23 cellular contexts compared by ENCODE assay signal in the genomic region with DNA sequence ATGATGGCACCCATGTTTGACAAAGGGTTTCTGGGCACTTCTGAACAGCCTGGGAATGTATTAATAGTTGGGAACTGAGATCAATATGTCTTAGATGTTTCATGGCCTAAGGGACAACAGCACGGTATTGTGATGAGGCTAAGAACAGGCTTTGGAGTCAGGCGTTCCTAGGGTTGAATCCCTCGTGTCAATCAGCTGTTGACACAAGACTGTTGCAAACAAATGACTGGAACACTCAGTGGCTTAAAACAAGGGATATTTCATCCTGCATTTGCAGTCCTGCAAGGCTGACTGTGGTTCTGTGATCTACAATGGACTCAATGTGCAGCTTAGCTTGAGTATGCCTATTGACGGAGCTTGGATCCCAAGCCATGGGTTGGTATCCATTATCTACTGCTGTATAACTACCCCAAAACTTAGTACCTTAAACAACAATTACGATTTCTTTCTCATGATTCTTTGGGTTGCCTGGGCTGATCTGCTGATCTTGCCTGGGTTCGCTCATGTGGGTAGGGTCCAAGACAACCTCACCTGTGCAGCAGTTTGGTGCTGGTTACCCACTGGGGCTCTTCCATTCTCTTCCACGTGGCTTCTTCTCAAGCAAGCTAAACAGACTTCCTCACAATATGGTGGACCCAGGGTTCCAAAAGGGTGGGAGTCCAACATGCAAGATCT.
"Had no signal": no experiment of that assay in that cellular context is flagged by ENCODE, and none has a peak within 500 bp of the region (broad histone marks: within the 10 kb centered on the region; RNA-seq: fewer than 3 reads in every experiment).

No MANE protein-coding gene starts in this region.

- DNase-seq: activated CD4-positive, alpha-beta T cell treated with anti-CD3 and anti-CD28 coated beads, Interleukin-2, amount 50 U/mL, for 1 hour; activated CD8-positive, alpha-beta T cell treated with anti-CD3 and anti-CD28 coated beads for 36 hours; activated T-cell treated with anti-CD3 and anti-CD28 coated beads, Interleukin-2, amount 50 U/mL, for 4 hours; central memory CD4-positive, alpha-beta T cell; endodermal cell; glutamatergic neuron; islet precursor cell; left cardiac atrium; naive B cell; nucleus accumbens; pancreas; spleen; stimulated activated naive CD8-positive, alpha-beta T cell treated with anti-CD3 and anti-CD28 coated beads, Interleukin-15, Interleukin-2, amounts not matched to agents 100 U/mL and 50 U/mL, for 24 hours; SW 1271; T-helper 2 cell had no signal

- H3K4me3 Mint-ChIP-seq: activated CD8-positive, alpha-beta T cell treated with anti-CD3 and anti-CD28 coated beads for 36 hours; activated T-cell treated with anti-CD3 and anti-CD28 coated beads, Interleukin-2, amount 50 U/mL, for 4 hours; endodermal cell; mesothelial cell of epicardium; naive B cell; WTC11 had no signal

- H3K9me3 ChIP-seq: breast epithelium, esophagus muscularis mucosa, pancreas, right atrium auricular region, upper lobe of left lung had no signal

- H3K36me3 Mint-ChIP-seq: activated naive CD4-positive, alpha-beta T cell treated with anti-CD3 and anti-CD28 coated beads, Interleukin-2, amount 50 U/mL, for 72 hours; mesothelial cell of epicardium; naive B cell; WTC11 had no signal

- H3K27me3 ChIP-seq: pancreas, right atrium auricular region, upper lobe of left lung had no signal

- ATAC-seq: activated CD8-positive, alpha-beta T cell treated with anti-CD3 and anti-CD28 coated beads for 36 hours; activated naive CD4-positive, alpha-beta T cell treated with anti-CD3 and anti-CD28 coated beads, Interleukin-2, amount 50 U/mL, for 72 hours; activated T-cell treated with anti-CD3 and anti-CD28 coated beads, Interleukin-2, amount 50 U/mL, for 4 hours; activated T-helper 17 cell treated with anti-CD3 and anti-CD28 coated beads, Interleukin-2, amount 50 U/mL, for 72 hours; left cardiac atrium; pancreas; stimulated activated naive CD8-positive, alpha-beta T cell treated with anti-CD3 and anti-CD28 coated beads, Interleukin-15, Interleukin-2, amounts not matched to agents 100 U/mL and 50 U/mL, for 24 hours; WTC11 had no signal

- H3K27ac ChIP-seq: breast epithelium, esophagus muscularis mucosa, pancreas, right atrium auricular region, spleen, upper lobe of left lung had no signal

- H3K4me3 ChIP-seq: breast epithelium, esophagus muscularis mucosa, pancreas, right atrium auricular region, spleen, upper lobe of left lung had no signal

- H3K9me3 Mint-ChIP-seq: activated CD8-positive, alpha-beta T cell treated with anti-CD3 and anti-CD28 coated beads for 36 hours; activated T-cell treated with anti-CD3 and anti-CD28 coated beads, Interleukin-2, amount 50 U/mL, for 4 hours; activated T-helper 17 cell treated with anti-CD3 and anti-CD28 coated beads, Interleukin-2, amount 50 U/mL, for 72 hours; endodermal cell had no signal

- H3K4me1 ChIP-seq: breast epithelium, right atrium auricular region had no signal

- H3K27ac Mint-ChIP-seq: activated CD8-positive, alpha-beta T cell treated with anti-CD3 and anti-CD28 coated beads for 36 hours; activated T-helper 17 cell treated with anti-CD3 and anti-CD28 coated beads, Interleukin-2, amount 50 U/mL, for 72 hours; endodermal cell; WTC11 had no signal

- H3K36me3 ChIP-seq: breast epithelium, esophagus muscularis mucosa, pancreas, right atrium auricular region, spleen, upper lobe of left lung had no signal
